1 cellular context compared by ENCODE assay signal in genomic region chr1:37825508-37825907, GRCh38.
TF ChIP-seq lines count a peak whose summit lies in the region.

No MANE protein-coding gene starts in this region.

TF ChIP-seq in K562, 482 proteins besides CTCF, POLR2A, EP300 and RAD21:
- TF ChIP-seq EGR1 (conservative IDR thresholded peaks at IDR 0.05) (peak; percentile 81), STAT5B (CRISPR knock-in tag; IDR thresholded peaks at IDR 0.05) (no peak)
